In genomic region chr22:39522567-39523300, GRCh38 we compare ENCODE assay signal across 8 cellular contexts. TPM values are rescaled to one million over a fixed set of nuclear protein-coding genes. Genes with fewer than 3 reads are reported as not detected.
DNase-seq lines count a peak whose midpoint lies in the region; ATAC-seq and TF ChIP-seq lines count a peak whose summit lies in the region.

No MANE protein-coding gene starts in this region.

- H3K9me3 Mint-ChIP-seq in GM23338 (peaks cover 11% of the 10 kb centered on the region; the same call in 2 of the 3 replicates), naive B cell (peaks cover 0 to 4% (median 0%) of the 10 kb centered on the region in 7 donors)

- H3K79me2 ChIP-seq in GM23338 (replicated peaks; ENCODE audit: insufficient read depth), result peaks cover 27% of the 10 kb centered on the region

- peak overlapping the region; percentile 92 for H3K4me3 Mint-ChIP-seq in GM23338
- peak overlapping the region; percentile 60 to 100 (median 97) for H3K4me3 Mint-ChIP-seq in naive B cell

- peak overlapping the region; percentile 96 for H3K4me2 ChIP-seq in GM23338

- POLR2A ChIA-PET in BJ (lab: Charles Lee), result interaction anchor here (0.6 to 1.3 kb wide), 4 partner anchors 20 to 655 kb away, joined by 3 to 5 read pairs (median 4); partner anchors contain the start of genes MIEF1 and TNRC6B

- H3K27ac ChIP-seq in GM23338 (ENCODE audit: low read depth), result peak overlapping the region; percentile 100
- H3K27ac ChIP-seq in effector memory CD4-positive, alpha-beta T cell (ENCODE audit: insufficient read depth, low read length, poor library complexity, severe bottlenecking), result peak overlapping the region; percentile 29

- no peak overlapping the region for H2AFZ ChIP-seq in GM23338

- H3K9me2 ChIP-seq in GM23338 (ENCODE audit: insufficient read depth), result no peaks in the 10 kb centered on the region

- peaks cover 41% of the 10 kb centered on the region for H3K4me1 Mint-ChIP-seq in GM23338
- peaks cover 45 to 66% (median 64%) of the 10 kb centered on the region in 3 donors for H3K4me1 Mint-ChIP-seq in naive B cell

- peak overlapping the region; percentile 88 for H3K4me3 ChIP-seq in BJ (ENCODE audit: low read depth, low read length)
- H3K4me3 ChIP-seq in GM23338, result peak overlapping the region; percentile 97
- H3K4me3 ChIP-seq in effector memory CD4-positive, alpha-beta T cell (ENCODE audit: insufficient read depth, low read depth, low read length, poor library complexity, severe bottlenecking), result no peak overlapping the region

- H3K27ac Mint-ChIP-seq in GM23338 (no peak overlapping the region; the same call in 1 of the 2 replicates), naive B cell (peak overlapping the region in 3 of 6 donors; percentile 59 to 99 (median 84))

- peaks cover 49% of the 10 kb centered on the region for H3K27me3 Mint-ChIP-seq in GM23338 (ENCODE audit: insufficient read depth, low read depth, poor library complexity)
- no peaks in the 10 kb centered on the region for H3K27me3 Mint-ChIP-seq in naive B cell

- H3K27me3 ChIP-seq in BJ (ENCODE audit: control insufficient read depth, insufficient read depth, low read length), result no peaks in the 10 kb centered on the region
- H3K27me3 ChIP-seq in GM23338 (ENCODE audit: insufficient read depth), result no peaks in the 10 kb centered on the region
- H3K27me3 ChIP-seq in effector memory CD4-positive, alpha-beta T cell (replicated peaks; ENCODE audit: control insufficient read depth, insufficient read depth, low read length, poor library complexity, severe bottlenecking), result no peaks in the 10 kb centered on the region

- CTCF ChIA-PET in BJ (lab: Yijun Ruan, JAX), result interaction anchor here (0.6 to 3.0 kb wide), 12 partner anchors 8 to 826 kb away, joined by 3 to 9 read pairs (median 4); no protein-coding TSS in a partner anchor

- peaks cover 23% of the 10 kb centered on the region for H3K36me3 ChIP-seq in BJ (ENCODE audit: control insufficient read depth, insufficient read depth, low read length)
- H3K36me3 ChIP-seq in GM23338 (ENCODE audit: insufficient read depth), result peaks cover 21% of the 10 kb centered on the region
- peaks cover 36% of the 10 kb centered on the region for H3K36me3 ChIP-seq in effector memory CD4-positive, alpha-beta T cell (ENCODE audit: control insufficient read depth, insufficient read depth, low read length)

- no peak for DNase-seq in BJ (ENCODE audit: low read depth)
- no peak for DNase-seq in GM23338 (ENCODE audit: low spot score)
- peak; percentile 16 for DNase-seq in SHP77 treated with DMSO at 0.1 percent for 48 hours (lab: John Stamatoyannopoulos, UW)
- DNase-seq in effector memory CD4-positive, alpha-beta T cell, result no peak
- DNase-seq in naive B cell, result no peak

- H4K20me1 ChIP-seq in GM23338 (replicated peaks; ENCODE audit: insufficient read depth), result peaks cover 30% of the 10 kb centered on the region

- TF ChIP-seq CTCF in BJ (IDR thresholded peaks at IDR 0.05; ENCODE audit: insufficient read depth, low read depth, low read length) (no peak), GM23338 (conservative IDR thresholded peaks at IDR 0.05; ENCODE audit: low read depth in 2 of 2) (no peak)

- peaks cover 63% of the 10 kb centered on the region for H3K36me3 Mint-ChIP-seq in GM23338 (ENCODE audit: low read depth)
- peaks cover 0 to 9% of the 10 kb centered on the region in 2 donors for H3K36me3 Mint-ChIP-seq in naive B cell

- H3F3A ChIP-seq in GM23338 (replicated peaks; ENCODE audit: low read depth), result peaks cover 61% of the 10 kb centered on the region

- peaks cover 28% of the 10 kb centered on the region for H3K4me1 ChIP-seq in GM23338 (ENCODE audit: insufficient read depth)
- peaks cover 55% of the 10 kb centered on the region for H3K4me1 ChIP-seq in effector memory CD4-positive, alpha-beta T cell (ENCODE audit: control insufficient read depth, insufficient read depth, low read length, poor library complexity, severe bottlenecking)

- no peaks in the 10 kb centered on the region for H3K9me3 ChIP-seq in effector memory CD4-positive, alpha-beta T cell (ENCODE audit: control insufficient read depth, low read length)

- no peak for ATAC-seq in GM23338
- no peak for ATAC-seq in naive B cell (ENCODE audit: low read depth in 2 of 2)
- ATAC-seq in GM21529 (IDR thresholded peaks at IDR 0.05; ENCODE audit: unreplicated experiment), result no peak
- no peak for ATAC-seq in HG03196 (IDR thresholded peaks at IDR 0.05; ENCODE audit: unreplicated experiment)
- ATAC-seq in HG03354 (IDR thresholded peaks at IDR 0.05; ENCODE audit: poor library complexity, severe bottlenecking, unreplicated experiment), result no peak

TF ChIP-seq in GM23338, 12 proteins besides CTCF, POLR2A, EP300 and RAD21:
- no peak; the same call in 1 of the 2 replicates for TF ChIP-seq POLR2AphosphoS5 (IDR thresholded peaks at IDR 0.05; ENCODE audit: low read depth)
- TF ChIP-seq EZH2 (IDR thresholded peaks at IDR 0.05; ENCODE audit: low read depth, unreplicated experiment), result no peak
- TF ChIP-seq ZNF114 (CRISPR knock-in tag; IDR thresholded peaks at IDR 0.05), result no peak
- no peak for TF ChIP-seq EZH2phosphoT487 (IDR thresholded peaks at IDR 0.05; ENCODE audit: unreplicated experiment)

RNA-seq across cellular contexts. Expression of gene ATF4, which starts 2.4 kb away (rescaled TPM):
- polyA plus RNA-seq in BJ (2011; rRNA removed) (886 and 999 TPM in 2 replicates), GM23338 (2016; fragmentation: Nextera tagmentation; extraction: Ambion mirVana) (553 and 628 TPM in 2 replicates), naive B cell (ENCODE audit: low read depth in 6 of 6) (100 to 1,000 TPM in 2 of 6 donors, 10 to 100 TPM in 4; 74.9 to 159 (median 98.9) TPM)
- polyA minus RNA-seq in BJ (2011; rRNA and poly(A)+ RNA removed), result 177 and 288 TPM in 2 replicates
- total RNA-seq in GM23338 (2014; rRNA removed; shearing (Covaris generic)), result 366 and 446 TPM in 2 replicates

RNA-seq across cellular contexts. Expression of gene RPS19BP1, which starts 9.8 kb away (rescaled TPM):
- polyA plus RNA-seq in BJ (2011; rRNA removed) (64.0 and 66.7 TPM in 2 replicates), GM23338 (2016; fragmentation: Nextera tagmentation; extraction: Ambion mirVana) (215 and 216 TPM in 2 replicates), naive B cell (ENCODE audit: low read depth in 6 of 6) (100 to 1,000 TPM in 1 of 6 donors, 10 to 100 TPM in 5; 73.8 to 114 (median 93.2) TPM)
- polyA minus RNA-seq in BJ (2011; rRNA and poly(A)+ RNA removed), result 4.8 and 11.0 TPM in 2 replicates
- 153 and 169 TPM in 2 replicates for total RNA-seq in GM23338 (2014; rRNA removed; shearing (Covaris generic))

RNA-seq across cellular contexts. Expression of gene MIEF1, which starts 20.6 kb away (rescaled TPM):
- polyA plus RNA-seq in BJ (2011; rRNA removed) (17.5 and 21.0 TPM in 2 replicates), GM23338 (2016; fragmentation: Nextera tagmentation; extraction: Ambion mirVana) (12.2 and 13.2 TPM in 2 replicates), naive B cell (ENCODE audit: low read depth in 6 of 6) (10 to 100 TPM in 5 of 6 donors, 1 to 10 TPM in 1; 8.7 to 29.8 (median 19.2) TPM)
- 14.9 and 20.7 TPM in 2 replicates for polyA minus RNA-seq in BJ (2011; rRNA and poly(A)+ RNA removed)
- 30.0 and 40.1 TPM in 2 replicates for total RNA-seq in GM23338 (2014; rRNA removed; shearing (Covaris generic))

RNA-seq across cellular contexts. Expression of gene CACNA1I, which starts 47.8 kb away (rescaled TPM):
- 0.01 TPM in 1 of 2 replicates, not detected in the other for polyA plus RNA-seq in BJ (2011; rRNA removed)
- 0.05 TPM in 1 of 2 replicates, not detected in the other for polyA minus RNA-seq in BJ (2011; rRNA and poly(A)+ RNA removed)
- 1.7 and 2.4 TPM in 2 replicates for total RNA-seq in GM23338 (2014; rRNA removed; shearing (Covaris generic))
- 0.42 and 0.47 TPM in 2 replicates for polyA plus RNA-seq in GM23338 (2016; fragmentation: Nextera tagmentation; extraction: Ambion mirVana)
- polyA plus RNA-seq in naive B cell (ENCODE audit: low read depth in 6 of 6), result not detected
